Comparison of ENCODE assay signal across 14 cellular contexts in genomic region chr15:66770518-66771350, GRCh38.
A peak's percentile ranks its signal among the peaks of the same experiment; 100 is the strongest.
DNase-seq lines count a peak whose midpoint lies in the region; FAIRE-seq and TF ChIP-seq lines count a peak whose summit lies in the region.
"Had no signal": no experiment of that assay in that cellular context is flagged by ENCODE, and none has a peak within 500 bp of the region (broad histone marks: within the 10 kb centered on the region; RNA-seq: fewer than 3 reads in every experiment).

No MANE protein-coding gene starts in this region.

- no peak overlapping the region for H3K4me2 ChIP-seq in mesendoderm (ENCODE audit: low read length)

- peaks cover 31% of the 10 kb centered on the region for H3K79me2 ChIP-seq in mesendoderm (ENCODE audit: control insufficient read depth, insufficient read depth, low read length)

- intact Hi-C loops in thyroid gland (cut with DNase I), result loop anchor here (5.0 to 10.0 kb wide), 2 partner anchors 68 to 266 kb away; partner anchors contain the start of genes RPL4, SMAD6 and ZWILCH
- intact Hi-C loops in CD4-positive, alpha-beta memory T cell (cut with micrococcal nuclease), result no loop called here

- no peak for FAIRE-seq in D721Med (lab: Jason Lieb, UNC)
- FAIRE-seq: H54 had no signal

- no peak for TF ChIP-seq POLR2A in thyroid gland (IDR thresholded peaks at IDR 0.05)

- peak overlapping the region; percentile 34 for H3K18ac ChIP-seq in mesendoderm (ENCODE audit: low read length)

- H3K79me1 ChIP-seq in mesendoderm (ENCODE audit: low read length), result peaks cover 45% of the 10 kb centered on the region

- H3K27me3 Mint-ChIP-seq in CD4-positive, alpha-beta memory T cell, result peaks cover 3 to 10% of the 10 kb centered on the region in 2 donors

- H3K4me3 Mint-ChIP-seq in CD4-positive, alpha-beta memory T cell, result no peak overlapping the region
- H3K4me3 Mint-ChIP-seq: CD8-positive, alpha-beta memory T cell; dendritic cell treated with granulocyte-macrophage colony-stimulating factor and Interleukin-4, amounts not matched to agents 40 ng/mL and 50 ng/mL, for 4 days had no signal

- no peaks in the 10 kb centered on the region for H3K36me3 Mint-ChIP-seq in CD4-positive, alpha-beta memory T cell
- H3K36me3 Mint-ChIP-seq: CD8-positive, alpha-beta memory T cell had no signal

- no peak overlapping the region for H3K56ac ChIP-seq in mesendoderm (ENCODE audit: low read length)

- no CpG with 5 or more reads among the region's 14 CpGs for WGBS in mesendoderm (ENCODE audit: extremely low coverage, insufficient coverage, low lambda C conversion rate)
- 62 to 73% methylated on average over 13 to 14 of the region's 14 CpGs for WGBS in thyroid gland, 2 donors

- no peak overlapping the region for H2AK5ac ChIP-seq in mesendoderm (ENCODE audit: low read length)

- H3K9me3 ChIP-seq in HUES48 (ENCODE audit: control insufficient read depth, insufficient read depth, low read length), result no peaks in the 10 kb centered on the region
- H3K9me3 ChIP-seq in WERI-Rb-1 (ENCODE audit: severe bottlenecking), result no peaks in the 10 kb centered on the region
- no peaks in the 10 kb centered on the region for H3K9me3 ChIP-seq in thyroid gland
- H3K9me3 ChIP-seq in CD4-positive, alpha-beta memory T cell (ENCODE audit: control insufficient read depth in 1 of 2, low read length in 2 of 2), result no peaks in the 10 kb centered on the region

- H3K4me1 ChIP-seq in HUES48 (ENCODE audit: control insufficient read depth, insufficient read depth, low read length), result peaks cover 39% of the 10 kb centered on the region
- H3K4me1 ChIP-seq in mesendoderm (ENCODE audit: control insufficient read depth, low read depth, low read length), result peaks cover 3% of the 10 kb centered on the region
- H3K4me1 ChIP-seq in thyroid gland, result peaks cover 51 to 83% of the 10 kb centered on the region in 2 donors
- H3K4me1 ChIP-seq in CD4-positive, alpha-beta memory T cell (ENCODE audit: insufficient read depth, low read length), result peaks cover under 1% of the 10 kb centered on the region

- DNase-seq in WERI-Rb-1 (no peak), mesendoderm (no peak), thyroid gland (no peak), GM03348 (ENCODE audit: low spot score) (no peak), T-helper 2 cell (no peak), D721Med (ENCODE audit: insufficient read length, low spot score) (no peak)
- no peak for DNase-seq in CD4-positive, alpha-beta memory T cell
- DNase-seq: activated CD4-positive, alpha-beta T cell treated with anti-CD3 and anti-CD28 coated beads for 48 hours; CD8-positive, alpha-beta memory T cell; MV-4-11; NCI-H226 had no signal

- no peak overlapping the region for H2BK15ac ChIP-seq in mesendoderm (replicated peaks; ENCODE audit: low read depth)

- H3K4me1 Mint-ChIP-seq in CD4-positive, alpha-beta memory T cell, result peaks cover 0 to 2% (median 0%) of the 10 kb centered on the region in 4 donors

- no peak overlapping the region for H3K4me3 ChIP-seq in HUES48 (ENCODE audit: low read depth, low read length)
- H3K4me3 ChIP-seq in WERI-Rb-1 (ENCODE audit: low read depth, low read length), result no peak overlapping the region
- H3K4me3 ChIP-seq in mesendoderm (ENCODE audit: low read length), result no peak overlapping the region
- H3K4me3 ChIP-seq in thyroid gland (replicated peaks in 1 of 3), result no peak overlapping the region
- H3K4me3 ChIP-seq in CD4-positive, alpha-beta memory T cell (ENCODE audit: low read length in 2 of 2), result no peak overlapping the region

- H3K36me3 ChIP-seq in HUES48 (ENCODE audit: control insufficient read depth, insufficient read depth, low read length), result no peaks in the 10 kb centered on the region
- no peaks in the 10 kb centered on the region for H3K36me3 ChIP-seq in WERI-Rb-1
- peaks cover 5% of the 10 kb centered on the region for H3K36me3 ChIP-seq in mesendoderm (ENCODE audit: control insufficient read depth, insufficient read depth, low read length)
- H3K36me3 ChIP-seq in thyroid gland, result no peaks in the 10 kb centered on the region
- no peaks in the 10 kb centered on the region for H3K36me3 ChIP-seq in CD4-positive, alpha-beta memory T cell (ENCODE audit: insufficient read depth, low read length)

- no peak overlapping the region for H3K9ac ChIP-seq in HUES48 (ENCODE audit: low read depth, low read length)
- H3K9ac ChIP-seq in mesendoderm (ENCODE audit: low read length), result no peak overlapping the region

- no peak overlapping the region for H4K8ac ChIP-seq in mesendoderm (ENCODE audit: low read depth, low read length)

- H2BK5ac ChIP-seq in mesendoderm (ENCODE audit: low read length), result no peak overlapping the region

- no peaks in the 10 kb centered on the region for H3K9me3 Mint-ChIP-seq in CD4-positive, alpha-beta memory T cell
- H3K9me3 Mint-ChIP-seq: CD8-positive, alpha-beta memory T cell; dendritic cell treated with granulocyte-macrophage colony-stimulating factor and Interleukin-4, amounts not matched to agents 40 ng/mL and 50 ng/mL, for 4 days had no signal

- H3K23ac ChIP-seq in mesendoderm (ENCODE audit: low read length), result no peak overlapping the region

- no peak overlapping the region for H4K5ac ChIP-seq in mesendoderm (ENCODE audit: low read length)

- no peaks in the 10 kb centered on the region for H3K27me3 ChIP-seq in HUES48 (ENCODE audit: control insufficient read depth, insufficient read depth, low read length)
- no peaks in the 10 kb centered on the region for H3K27me3 ChIP-seq in WERI-Rb-1 (ENCODE audit: insufficient read depth, low read depth, severe bottlenecking)
- H3K27me3 ChIP-seq in mesendoderm (ENCODE audit: insufficient read depth, low read length, poor library complexity), result no peaks in the 10 kb centered on the region
- H3K27me3 ChIP-seq in thyroid gland, result no peaks in the 10 kb centered on the region
- peaks cover 6% of the 10 kb centered on the region for H3K27me3 ChIP-seq in CD4-positive, alpha-beta memory T cell (ENCODE audit: insufficient read depth, low read length)

- POLR2A ChIA-PET in CD4-positive, alpha-beta memory T cell (lab: Charles Lee; ENCODE audit: partially characterized antibody), result no interaction called here

- H3K27ac Mint-ChIP-seq in CD4-positive, alpha-beta memory T cell, result no peak overlapping the region
- H3K27ac Mint-ChIP-seq: dendritic cell treated with granulocyte-macrophage colony-stimulating factor and Interleukin-4, amounts not matched to agents 40 ng/mL and 50 ng/mL, for 4 days had no signal

- H3K4ac ChIP-seq in mesendoderm (ENCODE audit: low read depth, low read length), result no peak overlapping the region

- CTCF ChIA-PET in CD4-positive, alpha-beta memory T cell (lab: Charles Lee; ENCODE audit: partially characterized antibody), result interaction anchor here (0.6 kb wide), 1 partner anchor 77 kb away, joined by 4 read pairs; no protein-coding TSS in a partner anchor

- no peak overlapping the region for H2BK120ac ChIP-seq in mesendoderm (ENCODE audit: low read depth, low read length)

- peak overlapping the region; percentile 92 for H3K27ac ChIP-seq in HUES48 (ENCODE audit: low read depth, low read length)
- peak overlapping the region; percentile 9 for H3K27ac ChIP-seq in WERI-Rb-1
- no peak overlapping the region for H3K27ac ChIP-seq in mesendoderm (ENCODE audit: low read depth, low read length)
- peak overlapping the region in 2 of 3 donors; percentile 27 to 54 for H3K27ac ChIP-seq in thyroid gland
- no peak overlapping the region for H3K27ac ChIP-seq in CD4-positive, alpha-beta memory T cell (ENCODE audit: low read depth, low read length)

- TF ChIP-seq CTCF in WERI-Rb-1 (IDR thresholded peaks at IDR 0.05; ENCODE audit: low read depth, low read length) (no peak), thyroid gland (IDR thresholded peaks at IDR 0.05) (no peak), D721Med (IDR thresholded peaks at IDR 0.05; ENCODE audit: insufficient read depth, missing control alignments) (no peak)

Comparison
In these comparisons a context has a peak if more than half of its experiments do, and no peak if none do; other contexts are left out.
1. H3K27ac ChIP-seq: peak in HUES48 (single experiment), WERI-Rb-1 (single experiment) and thyroid gland (2 of 3); none in mesendoderm (single experiment) and CD4-positive, alpha-beta memory T cell (single experiment).